22 cellular contexts compared by ENCODE assay signal in genomic region chr10:31041011-31041410, GRCh38.
"Had no signal": no experiment of that assay in that cellular context is flagged by ENCODE, and none has a peak within 500 bp of the region (broad histone marks: within the 10 kb centered on the region; RNA-seq: fewer than 3 reads in every experiment).

No MANE protein-coding gene starts in this region.

- H3K36me3 ChIP-seq: breast epithelium had no signal

- H3K4me1 ChIP-seq: breast epithelium had no signal

- H3K27ac Mint-ChIP-seq: activated CD8-positive, alpha-beta T cell treated with anti-CD3 and anti-CD28 coated beads for 36 hours; activated naive CD4-positive, alpha-beta T cell treated with anti-CD3 and anti-CD28 coated beads, Interleukin-2, amount 50 U/mL, for 72 hours; activated naive CD8-positive, alpha-beta T cell treated with anti-CD3 and anti-CD28 coated beads, Interleukin-2, amount 50 U/mL, for 24 hours; activated T-cell treated with anti-CD3 and anti-CD28 coated beads, Interleukin-2, amount 50 U/mL, for 72 hours; activated T-helper 2 cell treated with anti-CD3 and anti-CD28 coated beads, Interferon-gamma antibody, Interleukin-2, Interleukin-4, amounts not matched to agents 10 μg/mL and 5 μg/mL and 100 μg/mL, durations not matched to agents 14 hours and 24 hours and 36 hours had no signal

- H3K27me3 Mint-ChIP-seq: activated CD8-positive, alpha-beta T cell treated with anti-CD3 and anti-CD28 coated beads for 36 hours; activated naive CD8-positive, alpha-beta T cell treated with anti-CD3 and anti-CD28 coated beads, Interleukin-2, amount 50 U/mL, for 24 hours had no signal

- H3K9me3 ChIP-seq: breast epithelium had no signal

- DNase-seq: activated CD4-positive, CD25-positive, alpha-beta regulatory T cell; activated CD8-positive, alpha-beta memory T cell treated with anti-CD3 and anti-CD28 coated beads, Interleukin-2, amount 50 U/mL, for 4 hours; activated CD8-positive, alpha-beta T cell treated with anti-CD3 and anti-CD28 coated beads for 36 hours; activated gamma-delta T cell treated with Interleukin-2 at 50 U/mL for 16 hours; activated naive CD8-positive, alpha-beta T cell treated with anti-CD3 and anti-CD28 coated beads, Interleukin-2, amount 50 U/mL, for 24 hours; activated T-cell treated with anti-CD3 and anti-CD28 coated beads, Interleukin-2, amount 50 U/mL, for 72 hours; amygdala; caudate nucleus; Karpas-422; NCI-H1105 treated with DMSO at 0.1 percent for 48 hours; NCI-H1436 treated with DMSO at 0.1 percent for 48 hours; NCI-H187; NCI-H2081; NCI-H510A treated with DMSO at 0.1 percent for 48 hours; NCI-H69; T-helper 1 cell had no signal

- H3K36me3 Mint-ChIP-seq: activated naive CD4-positive, alpha-beta T cell treated with anti-CD3 and anti-CD28 coated beads, Interleukin-2, amount 50 U/mL, for 72 hours had no signal

- H3K27ac ChIP-seq: breast epithelium, SK-N-MC, VCaP had no signal

- FAIRE-seq: K562 had no signal

- H3K4me3 Mint-ChIP-seq: activated CD8-positive, alpha-beta T cell treated with anti-CD3 and anti-CD28 coated beads for 36 hours; activated naive CD8-positive, alpha-beta T cell treated with anti-CD3 and anti-CD28 coated beads, Interleukin-2, amount 50 U/mL, for 24 hours; activated T-cell treated with anti-CD3 and anti-CD28 coated beads, Interleukin-2, amount 50 U/mL, for 72 hours had no signal

- H3K9me3 Mint-ChIP-seq: activated CD8-positive, alpha-beta T cell treated with anti-CD3 and anti-CD28 coated beads for 36 hours; activated naive CD4-positive, alpha-beta T cell treated with anti-CD3 and anti-CD28 coated beads, Interleukin-2, amount 50 U/mL, for 72 hours; activated T-helper 2 cell treated with anti-CD3 and anti-CD28 coated beads, Interferon-gamma antibody, Interleukin-2, Interleukin-4, amounts not matched to agents 10 μg/mL and 5 μg/mL and 100 μg/mL, durations not matched to agents 14 hours and 24 hours and 36 hours had no signal

- H3K4me3 ChIP-seq: breast epithelium, K562, SK-N-MC had no signal

- H3K27me3 ChIP-seq: breast epithelium had no signal
